10 cellular contexts compared by ENCODE assay signal in genomic region chr6:11854418-11855165, GRCh38.
A peak's percentile ranks its signal among the peaks of the same experiment; 100 is the strongest.
DNase-seq lines count a peak whose midpoint lies in the region; ATAC-seq, FAIRE-seq and TF ChIP-seq lines count a peak whose summit lies in the region.
"Had no signal": no experiment of that assay in that cellular context is flagged by ENCODE, and none has a peak within 500 bp of the region (broad histone marks: within the 10 kb centered on the region; RNA-seq: fewer than 3 reads in every experiment).

No MANE protein-coding gene starts in this region.

- ATAC-seq in HG02885 (IDR thresholded peaks at IDR 0.05; ENCODE audit: poor library complexity, unreplicated experiment) (peak; percentile 44), K562 (peak; percentile 75), HG02678 (IDR thresholded peaks at IDR 0.05; ENCODE audit: unreplicated experiment) (no peak)
- ATAC-seq in natural killer cell treated with Interleukin-12 subunit alpha and Interleukin-12 subunit beta and Interleukin-15 and Interleukin-18, amount 100 ng/mL, for 72 hours, result no peak

- WGBS in K562 (ENCODE audit: insufficient coverage, low coverage, missing lambda C conversion rate), result 29% methylated on average over 7 of the region's 7 CpGs

- H3K36me3 Mint-ChIP-seq in natural killer cell treated with Interleukin-12 subunit alpha and Interleukin-12 subunit beta and Interleukin-15 and Interleukin-18, amount 100 ng/mL, for 72 hours, result peaks cover 4% of the 10 kb centered on the region

- no peak overlapping the region for H3K9ac ChIP-seq in K562 (ENCODE audit: insufficient read depth in 1 of 2, low read depth in 2 of 2, low read length in 2 of 2)

- DNase-seq in GM10248 (ENCODE audit: extremely low spot score) (peak; percentile 32), K562 (ENCODE audit: extremely low read depth in 1 of 4, low spot score in 3 of 4) (peak in 2 of 4 experiments; percentile 35 to 42), non-pigmented ciliary epithelial cell (ENCODE audit: low read depth) (peak; percentile 49), COR-L47 (lab: John Stamatoyannopoulos, UW) (no peak), T-helper 9 cell (no peak)
- DNase-seq in natural killer cell treated with Interleukin-12 subunit alpha and Interleukin-12 subunit beta and Interleukin-15 and Interleukin-18, amount 100 ng/mL, for 72 hours (ENCODE audit: low spot score), result no peak
- DNase-seq: gastrocnemius medialis had no signal

- no peak for TF ChIP-seq EP300 in K562 (IDR thresholded peaks at IDR 0.05; ENCODE audit: low read length)

- H3K4me2 ChIP-seq in K562 (ENCODE audit: insufficient read depth, low read length), result no peak overlapping the region

- no peak for TF ChIP-seq POLR2A in K562 (conservative IDR thresholded peaks at IDR 0.05)

- no peaks in the 10 kb centered on the region for H3K9me1 ChIP-seq in K562 (ENCODE audit: control insufficient read depth, insufficient read depth, low read length)

- peaks cover 7 to 31% of the 10 kb centered on the region in 2 donors for H3K27me3 Mint-ChIP-seq in natural killer cell treated with Interleukin-12 subunit alpha and Interleukin-12 subunit beta and Interleukin-15 and Interleukin-18, amount 100 ng/mL, for 72 hours

- H2AFZ ChIP-seq in K562 (ENCODE audit: low read depth, low read length), result peak overlapping the region; percentile 14

- H3K4me1 Mint-ChIP-seq in natural killer cell treated with Interleukin-12 subunit alpha and Interleukin-12 subunit beta and Interleukin-15 and Interleukin-18, amount 100 ng/mL, for 72 hours (ENCODE audit: low read depth in 2 of 2), result no peaks in the 10 kb centered on the region

- H3K4me1 ChIP-seq in K562 (replicated peaks in 1 of 2; ENCODE audit: control insufficient read depth in 2 of 2, insufficient read depth in 2 of 2, low read length in 2 of 2), result peaks cover 0 to 2% of the 10 kb centered on the region in 2 experiments; a peak in 2 of 5 replicates
- H3K4me1 ChIP-seq: prostate gland had no signal

- H4K20me1 ChIP-seq in K562 (replicated peaks; ENCODE audit: control insufficient read depth, insufficient read depth, low read length), result no peaks in the 10 kb centered on the region

- POLR2A ChIA-PET in GM10248 (lab: Yijun Ruan, JAX), result no interaction called here
- POLR2A ChIA-PET in K562 (lab: Yijun Ruan, JAX), result no interaction called here

- H3K9me3 ChIP-seq in K562 (replicated peaks; ENCODE audit: control insufficient read depth, insufficient read depth, low read depth, low read length), result 0 out of 2 replicates have a peak, but pooled peaks cover 4% of the 10 kb centered on the region
- H3K9me3 ChIP-seq: gastrocnemius medialis, prostate gland had no signal

- H3K27ac ChIP-seq in K562 (ENCODE audit: extremely low read depth, low read depth, low read length), result no peak overlapping the region
- H3K27ac ChIP-seq: gastrocnemius medialis, prostate gland had no signal

- H3K36me3 ChIP-seq in K562 (ENCODE audit: control insufficient read depth, insufficient read depth, low read length), result no peaks in the 10 kb centered on the region
- H3K36me3 ChIP-seq: gastrocnemius medialis, prostate gland had no signal

- no peak for TF ChIP-seq CTCF in GM10248 (IDR thresholded peaks at IDR 0.05; ENCODE audit: control extremely low read depth, extremely low read depth, low read depth, missing control alignments)
- TF ChIP-seq CTCF in K562 (IDR thresholded peaks at IDR 0.05 in 2 of 3, conservative IDR thresholded peaks at IDR 0.05 in 1 of 3; ENCODE audit: insufficient read depth in 2 of 3, low read depth in 1 of 3, low read length in 3 of 3), result no peak

- no peaks in the 10 kb centered on the region for H3K27me3 ChIP-seq in K562 (ENCODE audit: control insufficient read depth in 2 of 2, insufficient read depth in 2 of 2, low read length in 2 of 2)
- H3K27me3 ChIP-seq: gastrocnemius medialis had no signal

- no peaks in the 10 kb centered on the region for H3K79me2 ChIP-seq in K562 (ENCODE audit: control insufficient read depth, insufficient read depth, low read length)

- no peak for FAIRE-seq in K562 (lab: Jason Lieb, UNC)

- intact Hi-C loops in K562 (cut with micrococcal nuclease), result no loop called here

- no peak for TF ChIP-seq RAD21 in K562 (CRISPR knock-in tag; conservative IDR thresholded peaks at IDR 0.05 in 1 of 2, IDR thresholded peaks at IDR 0.05 in 1 of 2)

- H3K4me3 Mint-ChIP-seq in natural killer cell treated with Interleukin-12 subunit alpha and Interleukin-12 subunit beta and Interleukin-15 and Interleukin-18, amount 100 ng/mL, for 72 hours, result no peak overlapping the region

- H3K27ac Mint-ChIP-seq in natural killer cell treated with Interleukin-12 subunit alpha and Interleukin-12 subunit beta and Interleukin-15 and Interleukin-18, amount 100 ng/mL, for 72 hours, result no peak overlapping the region

- BruUV-seq in K562 (replicated peaks; lab: Mats Ljungman, UMichigan), result no TSS peak

- in situ Hi-C loops in K562 (cut with MboI), result no loop called here

- no peaks in the 10 kb centered on the region for H3K9me3 Mint-ChIP-seq in natural killer cell treated with Interleukin-12 subunit alpha and Interleukin-12 subunit beta and Interleukin-15 and Interleukin-18, amount 100 ng/mL, for 72 hours

- no peak overlapping the region for H3K4me3 ChIP-seq in K562
- H3K4me3 ChIP-seq: gastrocnemius medialis, prostate gland had no signal

- CTCF ChIA-PET in GM10248 (lab: Yijun Ruan, JAX), result interaction anchor here (1.5 to 2.0 kb wide), 2 partner anchors 11 to 20 kb away, joined by 3 to 6 read pairs; no protein-coding TSS in a partner anchor
- CTCF ChIA-PET in K562 (lab: Yijun Ruan, JAX; ENCODE audit: low intra/inter-chr PET ratio), result no interaction called here

TF ChIP-seq in K562, 482 proteins besides CTCF, POLR2A, EP300 and RAD21 (continues in another document):
- no peak for TF ChIP-seq SMARCA4 (IDR thresholded peaks at IDR 0.05)
- no peak for TF ChIP-seq PTBP1 (IDR thresholded peaks at IDR 0.05; ENCODE audit: low read depth, low read length)
- peak; percentile 67; the same call in 1 of the 2 replicates for TF ChIP-seq C11orf30 (IDR thresholded peaks at IDR 0.05; ENCODE audit: low read depth)
- TF ChIP-seq, protein P1, sequence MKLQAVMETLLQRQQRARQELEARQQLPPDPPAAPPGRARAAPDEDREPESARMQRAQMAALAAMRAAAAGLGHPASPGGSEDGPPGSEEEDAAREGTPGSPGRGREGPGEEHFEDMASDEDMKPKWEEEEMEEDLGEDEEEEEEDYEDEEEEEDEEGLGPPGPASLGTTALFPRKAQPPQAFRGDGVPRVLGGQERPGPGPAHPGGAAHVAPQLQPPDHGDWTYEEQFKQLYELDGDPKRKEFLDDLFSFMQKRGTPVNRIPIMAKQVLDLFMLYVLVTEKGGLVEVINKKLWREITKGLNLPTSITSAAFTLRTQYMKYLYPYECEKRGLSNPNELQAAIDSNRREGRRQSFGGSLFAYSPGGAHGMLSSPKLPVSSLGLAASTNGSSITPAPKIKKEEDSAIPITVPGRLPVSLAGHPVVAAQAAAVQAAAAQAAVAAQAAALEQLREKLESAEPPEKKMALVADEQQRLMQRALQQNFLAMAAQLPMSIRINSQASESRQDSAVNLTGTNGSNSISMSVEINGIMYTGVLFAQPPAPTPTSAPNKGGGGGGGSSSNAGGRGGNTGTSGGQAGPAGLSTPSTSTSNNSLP (IDR thresholded peaks at IDR 0.05; ENCODE audit: borderline replicate concordance, low read depth, low read length), result no peak
- no peak for TF ChIP-seq ZC3H4 (CRISPR knock-in tag; IDR thresholded peaks at IDR 0.05; ENCODE audit: borderline replicate concordance)
- TF ChIP-seq, protein P2, sequence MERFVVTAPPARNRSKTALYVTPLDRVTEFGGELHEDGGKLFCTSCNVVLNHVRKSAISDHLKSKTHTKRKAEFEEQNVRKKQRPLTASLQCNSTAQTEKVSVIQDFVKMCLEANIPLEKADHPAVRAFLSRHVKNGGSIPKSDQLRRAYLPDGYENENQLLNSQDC (CRISPR knock-in tag; IDR thresholded peaks at IDR 0.05), result no peak
- TF ChIP-seq FOXM1 (IDR thresholded peaks at IDR 0.05; ENCODE audit: low read depth), result no peak
- TF ChIP-seq FOXM1 (CRISPR knock-in tag; IDR thresholded peaks at IDR 0.05; ENCODE audit: low read depth), result no peak
- no peak for TF ChIP-seq ZNF77 (CRISPR knock-in tag; IDR thresholded peaks at IDR 0.05)
- TF ChIP-seq GTF2E2 (tag; IDR thresholded peaks at IDR 0.05), result no peak
- TF ChIP-seq TARDBP (IDR thresholded peaks at IDR 0.05), result no peak
- no peak for TF ChIP-seq SIX5 (IDR thresholded peaks at IDR 0.05; ENCODE audit: borderline replicate concordance in 1 of 2, insufficient read depth in 1 of 2, low read depth in 1 of 2, low read length in 2 of 2)
- TF ChIP-seq NBN (IDR thresholded peaks at IDR 0.05; ENCODE audit: low read depth), result no peak
- TF ChIP-seq ZNF316 (IDR thresholded peaks at IDR 0.05), result peak; percentile 37; the same call in 1 of the 2 replicates
- TF ChIP-seq, protein P3, sequence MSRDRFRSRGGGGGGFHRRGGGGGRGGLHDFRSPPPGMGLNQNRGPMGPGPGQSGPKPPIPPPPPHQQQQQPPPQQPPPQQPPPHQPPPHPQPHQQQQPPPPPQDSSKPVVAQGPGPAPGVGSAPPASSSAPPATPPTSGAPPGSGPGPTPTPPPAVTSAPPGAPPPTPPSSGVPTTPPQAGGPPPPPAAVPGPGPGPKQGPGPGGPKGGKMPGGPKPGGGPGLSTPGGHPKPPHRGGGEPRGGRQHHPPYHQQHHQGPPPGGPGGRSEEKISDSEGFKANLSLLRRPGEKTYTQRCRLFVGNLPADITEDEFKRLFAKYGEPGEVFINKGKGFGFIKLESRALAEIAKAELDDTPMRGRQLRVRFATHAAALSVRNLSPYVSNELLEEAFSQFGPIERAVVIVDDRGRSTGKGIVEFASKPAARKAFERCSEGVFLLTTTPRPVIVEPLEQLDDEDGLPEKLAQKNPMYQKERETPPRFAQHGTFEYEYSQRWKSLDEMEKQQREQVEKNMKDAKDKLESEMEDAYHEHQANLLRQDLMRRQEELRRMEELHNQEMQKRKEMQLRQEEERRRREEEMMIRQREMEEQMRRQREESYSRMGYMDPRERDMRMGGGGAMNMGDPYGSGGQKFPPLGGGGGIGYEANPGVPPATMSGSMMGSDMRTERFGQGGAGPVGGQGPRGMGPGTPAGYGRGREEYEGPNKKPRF (IDR thresholded peaks at IDR 0.05; ENCODE audit: low read depth, low read length), result no peak

Comparison
In these comparisons a context has a peak if more than half of its experiments do, and no peak if none do; other contexts are left out.
1. DNase-seq: peak in GM10248 (single experiment) and non-pigmented ciliary epithelial cell (single experiment); none in COR-L47 (single experiment), natural killer cell treated with Interleukin-12 subunit alpha and Interleukin-12 subunit beta and Interleukin-15 and Interleukin-18, amount 100 ng/mL, for 72 hours (single experiment) and T-helper 9 cell (single experiment).
2. ATAC-seq: peak in HG02885 (single experiment) and K562 (single experiment); none in HG02678 (single experiment) and natural killer cell treated with Interleukin-12 subunit alpha and Interleukin-12 subunit beta and Interleukin-15 and Interleukin-18, amount 100 ng/mL, for 72 hours (0 of 2).